ENCODE assay signal across 25 cellular contexts in genomic region chr6:147954938-147955337, GRCh38.
DNase-seq lines count a peak whose midpoint lies in the region; ATAC-seq lines count a peak whose summit lies in the region.
"Had no signal": no experiment of that assay in that cellular context is flagged by ENCODE, and none has a peak within 500 bp of the region (broad histone marks: within the 10 kb centered on the region; RNA-seq: fewer than 3 reads in every experiment).

No MANE protein-coding gene starts in this region.

- peak; percentile 23 for DNase-seq in ELR (ENCODE audit: low read depth)
- DNase-seq in RKO (ENCODE audit: low spot score): peak; percentile 9
- peak; percentile 85 for DNase-seq in epithelial cell of prostate (ENCODE audit: low read depth, low spot score)
- DNase-seq in trophoblast cell: peak; percentile 32 to 71
- no peak for DNase-seq in SW 1271 (lab: John Stamatoyannopoulos, UW)
- DNase-seq: 8988T; ACHN; CD4-positive, CD25-positive, alpha-beta regulatory T cell; DMS153; DND-41; GM23248; H7; MV-4-11; NCI-H1105; NCI-H1436 treated with DMSO at 0.1 percent for 48 hours; NCI-H187 treated with DMSO at 0.1 percent for 48 hours; NCI-H2107; NCI-H446; NCI-H524 treated with DMSO at 0.1 percent for 48 hours; NCI-H774; SHP77 had no signal

- H2BK120ac ChIP-seq in trophoblast cell (ENCODE audit: insufficient read depth, low read length, poor library complexity): no peak overlapping the region

- H4K8ac ChIP-seq in trophoblast cell (ENCODE audit: low read depth, low read length): no peak overlapping the region

- no peaks in the 10 kb centered on the region for H3K27me3 ChIP-seq in trophoblast cell (ENCODE audit: insufficient read depth, low read length)
- H3K27me3 ChIP-seq: BLaER1 had no signal

- H3K9ac ChIP-seq in trophoblast cell (ENCODE audit: low read length): no peak overlapping the region
- H3K9ac ChIP-seq: BLaER1, GM23248, KMS-11 had no signal

- H3K27ac ChIP-seq in epithelial cell of prostate (peak overlapping the region; percentile 65), trophoblast cell (ENCODE audit: low read depth, low read length) (no peak overlapping the region)
- H3K27ac ChIP-seq: BLaER1, GM23248, KMS-11 had no signal

- H3K36me3 ChIP-seq in trophoblast cell (ENCODE audit: control insufficient read depth in 1 of 2, insufficient read depth in 2 of 2, low read length in 2 of 2): peaks cover 0 to 3% of the 10 kb centered on the region in 2 experiments
- H3K36me3 ChIP-seq: BLaER1 had no signal

- peaks cover 0 to 3% of the 10 kb centered on the region in 2 experiments for H3K4me1 ChIP-seq in trophoblast cell (ENCODE audit: control insufficient read depth in 1 of 2, insufficient read depth in 2 of 2, low read length in 2 of 2)

- H3K4me3 ChIP-seq in trophoblast cell (ENCODE audit: low read depth, low read length): no peak overlapping the region
- H3K4me3 ChIP-seq: BLaER1, GM23248 had no signal

- H3K79me2 ChIP-seq in trophoblast cell (ENCODE audit: control insufficient read depth, insufficient read depth, low read length, poor library complexity): no peaks in the 10 kb centered on the region

- no peak overlapping the region for H3K4ac ChIP-seq in trophoblast cell (ENCODE audit: low read depth, low read length)

- H3K18ac ChIP-seq in trophoblast cell (ENCODE audit: low read length): no peak overlapping the region

- H3K9me3 ChIP-seq in trophoblast cell (ENCODE audit: insufficient read depth, low read depth, low read length): no peaks in the 10 kb centered on the region
- H3K9me3 ChIP-seq: BLaER1 had no signal

- no peak overlapping the region for H4K91ac ChIP-seq in trophoblast cell (ENCODE audit: low read depth, low read length)

- no peak overlapping the region for H3K4me2 ChIP-seq in trophoblast cell (ENCODE audit: low read length)
- H3K4me2 ChIP-seq: BLaER1, KMS-11 had no signal

- no peak overlapping the region for H2AK5ac ChIP-seq in trophoblast cell (ENCODE audit: low read length)

- no peak overlapping the region for H4K12ac ChIP-seq in trophoblast cell (ENCODE audit: low read depth, low read length)

- H2AFZ ChIP-seq in trophoblast cell (ENCODE audit: insufficient read depth, low read length, poor library complexity): no peak overlapping the region
- H2AFZ ChIP-seq: GM23248 had no signal

- H3K14ac ChIP-seq in trophoblast cell (ENCODE audit: low read length): no peak overlapping the region

- no peak overlapping the region for H3K23ac ChIP-seq in trophoblast cell (ENCODE audit: low read length)

- H2BK5ac ChIP-seq in trophoblast cell (ENCODE audit: low read depth, low read length, poor library complexity): no peak overlapping the region

- no peaks in the 10 kb centered on the region for H3K79me1 ChIP-seq in trophoblast cell (ENCODE audit: low read length)

- ATAC-seq in GM18511 (IDR thresholded peaks at IDR 0.05; ENCODE audit: unreplicated experiment) (no peak), HG03159 (IDR thresholded peaks at IDR 0.05; ENCODE audit: unreplicated experiment) (no peak)

- no CpG with 5 or more reads among the region's 3 CpGs for WGBS in trophoblast cell (ENCODE audit: extremely low coverage, insufficient coverage, insufficient read length)

- H2BK12ac ChIP-seq in trophoblast cell (ENCODE audit: low read length): no peak overlapping the region

Comparison
In these comparisons a context has a peak if more than half of its experiments do, and no peak if none do; other contexts are left out.
1. DNase-seq: peak in ELR (single experiment), RKO (single experiment), epithelial cell of prostate (single experiment) and trophoblast cell (2 of 2); none in SW 1271 (0 of 2).